ENCODE assay signal across 8 cellular contexts in the genomic region with DNA sequence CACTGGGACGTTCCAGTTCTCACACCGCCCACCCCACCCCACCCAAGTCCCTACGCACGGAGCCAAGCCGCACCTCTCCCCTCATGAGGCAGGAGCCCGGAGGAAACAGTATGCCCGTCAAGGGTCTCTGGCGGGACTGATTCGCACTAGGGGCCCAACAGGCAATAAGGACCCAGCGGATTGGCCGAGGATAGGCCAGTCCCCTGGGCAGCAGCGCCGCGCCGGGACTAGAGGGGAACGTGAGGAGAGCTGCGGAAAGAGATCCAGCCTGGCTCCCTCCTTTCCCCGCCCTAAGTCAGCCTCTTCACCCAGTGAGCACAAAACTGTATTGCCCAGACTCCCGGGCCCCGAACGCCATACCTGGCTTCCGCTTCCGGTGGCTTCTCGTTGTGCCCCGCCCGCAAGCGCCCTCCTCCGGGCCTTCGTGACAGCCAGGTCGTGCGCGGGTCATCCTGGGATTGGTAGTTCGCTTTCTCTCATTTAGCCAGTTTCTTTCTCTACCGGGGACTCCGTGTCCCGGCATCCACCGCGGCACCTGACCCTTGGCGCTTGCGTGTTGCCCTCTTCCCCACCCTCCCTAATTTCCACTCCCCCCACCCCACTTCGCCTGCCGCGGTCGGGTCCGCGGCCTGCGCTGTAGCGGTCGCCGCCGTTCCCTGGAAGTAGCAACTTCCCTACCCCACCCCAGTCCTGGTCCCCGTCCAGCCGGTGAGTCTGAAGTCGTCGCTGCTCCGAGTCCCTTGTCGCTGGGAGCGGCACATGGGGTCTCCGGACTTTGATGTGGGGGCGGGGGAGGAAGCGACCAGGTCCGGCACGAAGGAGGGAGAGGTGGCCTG.
DNase-seq lines count a peak whose midpoint lies in the region; ATAC-seq, FAIRE-seq and TF ChIP-seq lines count a peak whose summit lies in the region.

A gene (plus strand): TSS at position 580 of the 836 bp plus-strand sequence. CDS start 752 bp downstream, outside the sequence.

- peaks cover 43% of the 10 kb centered on the region for H3K4me1 ChIP-seq in Loucy (ENCODE audit: insufficient read depth, low read length, poor library complexity, severe bottlenecking)

- H3K4me3 Mint-ChIP-seq in nephron progenitor cell = peak within 1 kb of the TSS; percentile 93
- peak within 1 kb of the TSS; percentile 87 to 97 for H3K4me3 Mint-ChIP-seq in stimulated activated naive CD8-positive, alpha-beta T cell treated with anti-CD3 and anti-CD28 coated beads, Interleukin-15, amount 100 ng/mL, for 72 hours

- H3K4me2 ChIP-seq in Loucy (ENCODE audit: low read depth, low read length, poor library complexity, severe bottlenecking) = peak within 1 kb of the TSS; percentile 99

- TF ChIP-seq CTCF in Loucy (conservative IDR thresholded peaks at IDR 0.05; ENCODE audit: low read length) = no peak
- TF ChIP-seq CTCF in fibroblast of pulmonary artery (IDR thresholded peaks at IDR 0.05; ENCODE audit: low read length, missing control alignments) = no peak
- no peak for TF ChIP-seq CTCF in nephron progenitor cell (IDR thresholded peaks at IDR 0.05)

- DNase-seq in ELF-1 (ENCODE audit: low read depth, low spot score) = peak; percentile 98
- peak; percentile 95 for DNase-seq in H54 (ENCODE audit: insufficient read length, low spot score)
- peak; percentile 98 for DNase-seq in activated T-helper 9 cell treated with anti-CD3 and anti-CD28 coated beads, Interleukin-2, amount 50 U/mL, for 16 hours (ENCODE audit: low read depth)
- peak; percentile 97 for DNase-seq in fibroblast of pulmonary artery (ENCODE audit: low read depth)
- peak; percentile 95 for DNase-seq in nephron progenitor cell
- peak; percentile 98 for DNase-seq in stimulated activated naive CD8-positive, alpha-beta T cell treated with anti-CD3 and anti-CD28 coated beads, Interleukin-15, amount 100 ng/mL, for 72 hours

- H3K4me3 ChIP-seq in Loucy (ENCODE audit: low read length, poor library complexity, severe bottlenecking) (peak within 1 kb of the TSS; percentile 88), fibroblast of pulmonary artery (replicated peaks; ENCODE audit: low read depth, low read length) (peak within 1 kb of the TSS; percentile 96)

- peak; percentile 87 for ATAC-seq in stimulated activated naive CD8-positive, alpha-beta T cell treated with anti-CD3 and anti-CD28 coated beads, Interleukin-15, amount 100 ng/mL, for 72 hours

- no peaks in the 10 kb centered on the region for H3K9me3 ChIP-seq in Loucy (ENCODE audit: insufficient read depth, low read depth, low read length)

- H3K36me3 ChIP-seq in Loucy (ENCODE audit: insufficient read depth, low read length) = peaks cover 35% of the 10 kb centered on the region; the same call in 1 of the 2 replicates

- H4K20me1 ChIP-seq in Loucy (ENCODE audit: insufficient read depth, low read length, poor library complexity, severe bottlenecking) = peaks cover 21% of the 10 kb centered on the region

- peak within 1 kb of the TSS; percentile 96 for H3K27ac Mint-ChIP-seq in nephron progenitor cell
- H3K27ac Mint-ChIP-seq in stimulated activated naive CD8-positive, alpha-beta T cell treated with anti-CD3 and anti-CD28 coated beads, Interleukin-15, amount 100 ng/mL, for 72 hours = peak within 1 kb of the TSS; percentile 98 to 99

- peaks cover 50% of the 10 kb centered on the region for H3K36me3 Mint-ChIP-seq in nephron progenitor cell (ENCODE audit: low read depth)

- no peaks in the 10 kb centered on the region for H3F3A ChIP-seq in Loucy (ENCODE audit: low read depth)

- H3K9ac ChIP-seq in Loucy (ENCODE audit: low read depth, low read length, poor library complexity, severe bottlenecking) = peak within 1 kb of the TSS; percentile 98

- no peaks in the 10 kb centered on the region for H3K9me3 Mint-ChIP-seq in nephron progenitor cell
- H3K9me3 Mint-ChIP-seq in stimulated activated naive CD8-positive, alpha-beta T cell treated with anti-CD3 and anti-CD28 coated beads, Interleukin-15, amount 100 ng/mL, for 72 hours = no peaks in the 10 kb centered on the region

- TF ChIP-seq POLR2A in H54 (IDR thresholded peaks at IDR 0.05; ENCODE audit: low read depth, low read length) (peak; percentile 40), Raji (IDR thresholded peaks at IDR 0.05; ENCODE audit: insufficient read depth, low read depth, low read length) (peak; percentile 93)

- no peaks in the 10 kb centered on the region for H3K27me3 ChIP-seq in Loucy (ENCODE audit: insufficient read depth, low read length, poor library complexity, severe bottlenecking)

- peaks cover 58% of the 10 kb centered on the region for H3K4me1 Mint-ChIP-seq in nephron progenitor cell
- H3K4me1 Mint-ChIP-seq in stimulated activated naive CD8-positive, alpha-beta T cell treated with anti-CD3 and anti-CD28 coated beads, Interleukin-15, amount 100 ng/mL, for 72 hours = peaks cover 73% of the 10 kb centered on the region

- peak within 1 kb of the TSS; percentile 68 for H2AFZ ChIP-seq in Loucy (ENCODE audit: low read length)

- H3K79me2 ChIP-seq in Loucy (ENCODE audit: insufficient read depth, low read length) = peaks cover 74% of the 10 kb centered on the region

- peak; percentile 48 for FAIRE-seq in H54 (lab: Jason Lieb, UNC)

- H3K9me2 ChIP-seq in Loucy (replicated peaks; ENCODE audit: low read depth, low read length) = no peaks in the 10 kb centered on the region

- peaks cover 8% of the 10 kb centered on the region for H3K27me3 Mint-ChIP-seq in nephron progenitor cell (ENCODE audit: low read depth, poor library complexity)
- H3K27me3 Mint-ChIP-seq in stimulated activated naive CD8-positive, alpha-beta T cell treated with anti-CD3 and anti-CD28 coated beads, Interleukin-15, amount 100 ng/mL, for 72 hours = no peaks in the 10 kb centered on the region

Comparison
In these comparisons a context has a peak if more than half of its experiments do, and no peak if none do; other contexts are left out.
1. Peak in every context shown above with its lines: DNase-seq, ATAC-seq and H3K4me3 ChIP-seq.